ENCODE assay signal across 12 cellular contexts in the genomic region with DNA sequence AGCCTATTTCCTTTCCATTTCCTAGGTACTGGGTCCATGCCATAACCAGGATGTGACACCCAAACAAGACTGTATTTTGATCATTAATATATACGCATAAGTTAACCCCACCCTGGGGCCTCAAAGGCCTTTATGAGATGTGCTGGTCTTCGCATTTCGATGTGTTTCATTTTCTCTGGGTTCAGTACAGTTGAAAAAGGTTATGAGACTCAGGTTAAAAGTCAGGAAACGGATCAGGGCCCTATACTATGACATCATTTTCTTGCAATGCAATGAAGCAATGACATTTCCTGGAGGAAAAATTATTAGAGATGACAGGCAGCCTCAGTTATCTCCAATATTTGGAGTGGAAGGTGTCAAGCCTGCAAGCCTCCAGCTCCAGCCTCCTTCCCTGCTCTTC. TPM values are rescaled to one million over a fixed set of nuclear protein-coding genes. Genes with fewer than 3 reads are reported as not detected.
DNase-seq lines count a peak whose midpoint lies in the region; ATAC-seq and TF ChIP-seq lines count a peak whose summit lies in the region.
"Had no signal": no experiment of that assay in that cellular context is flagged by ENCODE, and none has a peak within 500 bp of the region (broad histone marks: within the 10 kb centered on the region; RNA-seq: fewer than 3 reads in every experiment).

No MANE protein-coding gene starts in this region.

- intact Hi-C loops in natural killer cell (cut with micrococcal nuclease), result no loop called here

- no peak overlapping the region for H2AFZ ChIP-seq in hepatocyte

- H3K4me1 ChIP-seq in hepatocyte (ENCODE audit: insufficient read depth), result peaks cover 19% of the 10 kb centered on the region

- DNase-seq in HCEC 1CT (peak; percentile 55), WTC11 (ENCODE audit: low spot score) (no peak), hepatocyte (ENCODE audit: low spot score) (no peak), natural killer cell (no peak), pons (ENCODE audit: low spot score) (no peak)
- DNase-seq in activated CD4-positive, alpha-beta T cell treated with anti-CD3 and anti-CD28 coated beads for 4 hours, result no peak
- no peak for DNase-seq in activated T-cell treated with anti-CD3 and anti-CD28 coated beads, Interleukin-2, amount 50 U/mL, for 72 hours
- DNase-seq: activated T-cell treated with anti-CD3 and anti-CD28 coated beads, Interleukin-2, amount 50 U/mL, for 24 hours had no signal

- no peak for ATAC-seq in WTC11
- no peak for ATAC-seq in natural killer cell
- ATAC-seq in activated T-cell treated with anti-CD3 and anti-CD28 coated beads, Interleukin-2, amount 50 U/mL, for 72 hours (replicated peaks in 1 of 2), result no peak

- POLR2A ChIA-PET in WTC11 (lab: Charles Lee), result no interaction called here

- H3K27me3 ChIP-seq in hepatocyte, result no peaks in the 10 kb centered on the region
- H3K27me3 ChIP-seq: MG63 had no signal

- peak overlapping the region; percentile 11 for H3K4me2 ChIP-seq in hepatocyte

- H3K4me1 Mint-ChIP-seq in WTC11, result peaks cover 47% of the 10 kb centered on the region
- peaks cover 0 to 9% of the 10 kb centered on the region in 2 donors for H3K4me1 Mint-ChIP-seq in natural killer cell
- peaks cover 18% of the 10 kb centered on the region for H3K4me1 Mint-ChIP-seq in activated T-cell treated with anti-CD3 and anti-CD28 coated beads, Interleukin-2, amount 50 U/mL, for 72 hours (ENCODE audit: low read depth)

- H3K27ac ChIP-seq in hepatocyte (peak overlapping the region; percentile 85), skin epidermis (peak overlapping the region in 13 of 21 experiments; percentile 4 to 63 (median 29))

- no peaks in the 10 kb centered on the region for H4K20me1 ChIP-seq in hepatocyte (ENCODE audit: insufficient read depth, poor library complexity, severe bottlenecking)

- H3K27me3 Mint-ChIP-seq in WTC11 (ENCODE audit: low read depth) (no peaks in the 10 kb centered on the region), natural killer cell (ENCODE audit: low read depth in 2 of 2) (peaks cover 0 to 4% of the 10 kb centered on the region in 2 donors)
- peaks cover 13% of the 10 kb centered on the region for H3K27me3 Mint-ChIP-seq in activated T-cell treated with anti-CD3 and anti-CD28 coated beads, Interleukin-2, amount 50 U/mL, for 72 hours (ENCODE audit: low read depth)

- H3K4me3 Mint-ChIP-seq in WTC11 (no peak overlapping the region), natural killer cell (no peak overlapping the region)
- no peak overlapping the region for H3K4me3 Mint-ChIP-seq in activated T-cell treated with anti-CD3 and anti-CD28 coated beads, Interleukin-2, amount 50 U/mL, for 72 hours
- H3K4me3 Mint-ChIP-seq: activated T-cell treated with anti-CD3 and anti-CD28 coated beads, Interleukin-2, amount 50 U/mL, for 24 hours had no signal

- 80% methylated on average over 4 of the region's 4 CpGs for WGBS in hepatocyte (ENCODE audit: low lambda C conversion rate, missing lambda C conversion rate)

- no peaks in the 10 kb centered on the region for H3K36me3 ChIP-seq in hepatocyte (replicated peaks; ENCODE audit: insufficient read depth, low read depth)
- H3K36me3 ChIP-seq: MG63 had no signal

- peak overlapping the region; percentile 81; the same call in 1 of the 2 replicates for H3K27ac Mint-ChIP-seq in WTC11
- H3K27ac Mint-ChIP-seq in natural killer cell, result no peak overlapping the region
- H3K27ac Mint-ChIP-seq in activated T-cell treated with anti-CD3 and anti-CD28 coated beads, Interleukin-2, amount 50 U/mL, for 72 hours, result no peak overlapping the region
- H3K27ac Mint-ChIP-seq: activated T-cell treated with anti-CD3 and anti-CD28 coated beads, Interleukin-2, amount 50 U/mL, for 24 hours had no signal

- no peaks in the 10 kb centered on the region for H3K79me2 ChIP-seq in hepatocyte

- TF ChIP-seq CTCF in WTC11 (IDR thresholded peaks at IDR 0.05), result no peak
- TF ChIP-seq CTCF in hepatocyte (IDR thresholded peaks at IDR 0.05; ENCODE audit: poor library complexity), result no peak
- TF ChIP-seq CTCF in natural killer cell (IDR thresholded peaks at IDR 0.05), result no peak

- H3K9me3 Mint-ChIP-seq in WTC11 (no peaks in the 10 kb centered on the region), natural killer cell (no peaks in the 10 kb centered on the region)
- no peaks in the 10 kb centered on the region for H3K9me3 Mint-ChIP-seq in activated T-cell treated with anti-CD3 and anti-CD28 coated beads, Interleukin-2, amount 50 U/mL, for 72 hours
- H3K9me3 Mint-ChIP-seq: activated T-cell treated with anti-CD3 and anti-CD28 coated beads, Interleukin-2, amount 50 U/mL, for 24 hours had no signal

- no peaks in the 10 kb centered on the region for H3K36me3 Mint-ChIP-seq in WTC11
- no peaks in the 10 kb centered on the region for H3K36me3 Mint-ChIP-seq in natural killer cell
- no peaks in the 10 kb centered on the region for H3K36me3 Mint-ChIP-seq in activated T-cell treated with anti-CD3 and anti-CD28 coated beads, Interleukin-2, amount 50 U/mL, for 72 hours (ENCODE audit: insufficient read depth in 2 of 2)

- H3K9me2 ChIP-seq in hepatocyte (replicated peaks; ENCODE audit: insufficient read depth), result no peaks in the 10 kb centered on the region

- H3K4me3 ChIP-seq in hepatocyte, result no peak overlapping the region
- no peak overlapping the region for H3K4me3 ChIP-seq in skin epidermis
- H3K4me3 ChIP-seq: MG63 had no signal

- H3K9me3 ChIP-seq in hepatocyte (ENCODE audit: low read depth), result no peaks in the 10 kb centered on the region
- H3K9me3 ChIP-seq: MG63 had no signal

- CTCF ChIA-PET in WTC11 (lab: Charles Lee), result no interaction called here

TF ChIP-seq in WTC11, 78 proteins besides CTCF, POLR2A, EP300 and RAD21:
- no peak for TF ChIP-seq FOXJ3 (CRISPR knock-in tag; IDR thresholded peaks at IDR 0.05; ENCODE audit: borderline replicate concordance)
- no peak for TF ChIP-seq ELF4 (CRISPR knock-in tag; IDR thresholded peaks at IDR 0.05; ENCODE audit: low read depth)
- TF ChIP-seq NR1H2 (CRISPR knock-in tag; IDR thresholded peaks at IDR 0.05), result no peak
- TF ChIP-seq ZNF232 (CRISPR knock-in tag; IDR thresholded peaks at IDR 0.05), result no peak
- TF ChIP-seq, protein P1, sequence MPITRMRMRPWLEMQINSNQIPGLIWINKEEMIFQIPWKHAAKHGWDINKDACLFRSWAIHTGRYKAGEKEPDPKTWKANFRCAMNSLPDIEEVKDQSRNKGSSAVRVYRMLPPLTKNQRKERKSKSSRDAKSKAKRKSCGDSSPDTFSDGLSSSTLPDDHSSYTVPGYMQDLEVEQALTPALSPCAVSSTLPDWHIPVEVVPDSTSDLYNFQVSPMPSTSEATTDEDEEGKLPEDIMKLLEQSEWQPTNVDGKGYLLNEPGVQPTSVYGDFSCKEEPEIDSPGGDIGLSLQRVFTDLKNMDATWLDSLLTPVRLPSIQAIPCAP (CRISPR knock-in tag; IDR thresholded peaks at IDR 0.05), result no peak
- TF ChIP-seq ATF1 (CRISPR knock-in tag; IDR thresholded peaks at IDR 0.05), result no peak
- TF ChIP-seq, protein P2, sequence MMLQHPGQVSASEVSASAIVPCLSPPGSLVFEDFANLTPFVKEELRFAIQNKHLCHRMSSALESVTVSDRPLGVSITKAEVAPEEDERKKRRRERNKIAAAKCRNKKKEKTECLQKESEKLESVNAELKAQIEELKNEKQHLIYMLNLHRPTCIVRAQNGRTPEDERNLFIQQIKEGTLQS (CRISPR knock-in tag; conservative IDR thresholded peaks at IDR 0.05), result no peak
- TF ChIP-seq NR2C2 (CRISPR knock-in tag; IDR thresholded peaks at IDR 0.05), result no peak
- no peak for TF ChIP-seq SP1 (CRISPR knock-in tag; conservative IDR thresholded peaks at IDR 0.05)
- TF ChIP-seq, protein P3, sequence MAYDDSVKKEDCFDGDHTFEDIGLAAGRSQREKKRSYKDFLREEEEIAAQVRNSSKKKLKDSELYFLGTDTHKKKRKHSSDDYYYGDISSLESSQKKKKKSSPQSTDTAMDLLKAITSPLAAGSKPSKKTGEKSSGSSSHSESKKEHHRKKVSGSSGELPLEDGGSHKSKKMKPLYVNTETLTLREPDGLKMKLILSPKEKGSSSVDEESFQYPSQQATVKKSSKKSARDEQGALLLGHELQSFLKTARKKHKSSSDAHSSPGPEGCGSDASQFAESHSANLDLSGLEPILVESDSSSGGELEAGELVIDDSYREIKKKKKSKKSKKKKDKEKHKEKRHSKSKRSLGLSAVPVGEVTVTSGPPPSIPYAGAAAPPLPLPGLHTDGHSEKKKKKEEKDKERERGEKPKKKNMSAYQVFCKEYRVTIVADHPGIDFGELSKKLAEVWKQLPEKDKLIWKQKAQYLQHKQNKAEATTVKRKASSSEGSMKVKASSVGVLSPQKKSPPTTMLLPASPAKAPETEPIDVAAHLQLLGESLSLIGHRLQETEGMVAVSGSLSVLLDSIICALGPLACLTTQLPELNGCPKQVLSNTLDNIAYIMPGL (CRISPR knock-in tag; IDR thresholded peaks at IDR 0.05), result no peak
- TF ChIP-seq RELA (CRISPR knock-in tag; IDR thresholded peaks at IDR 0.05; ENCODE audit: borderline replicate concordance), result no peak
- no peak for TF ChIP-seq SMAD4 (CRISPR knock-in tag; IDR thresholded peaks at IDR 0.05)
- no peak for TF ChIP-seq TEAD4 (CRISPR knock-in tag; IDR thresholded peaks at IDR 0.05)
- TF ChIP-seq, protein P4, sequence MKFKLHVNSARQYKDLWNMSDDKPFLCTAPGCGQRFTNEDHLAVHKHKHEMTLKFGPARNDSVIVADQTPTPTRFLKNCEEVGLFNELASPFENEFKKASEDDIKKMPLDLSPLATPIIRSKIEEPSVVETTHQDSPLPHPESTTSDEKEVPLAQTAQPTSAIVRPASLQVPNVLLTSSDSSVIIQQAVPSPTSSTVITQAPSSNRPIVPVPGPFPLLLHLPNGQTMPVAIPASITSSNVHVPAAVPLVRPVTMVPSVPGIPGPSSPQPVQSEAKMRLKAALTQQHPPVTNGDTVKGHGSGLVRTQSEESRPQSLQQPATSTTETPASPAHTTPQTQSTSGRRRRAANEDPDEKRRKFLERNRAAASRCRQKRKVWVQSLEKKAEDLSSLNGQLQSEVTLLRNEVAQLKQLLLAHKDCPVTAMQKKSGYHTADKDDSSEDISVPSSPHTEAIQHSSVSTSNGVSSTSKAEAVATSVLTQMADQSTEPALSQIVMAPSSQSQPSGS (CRISPR knock-in tag; IDR thresholded peaks at IDR 0.05; ENCODE audit: borderline replicate concordance, low read depth), result no peak
TF ChIP-seq in WTC11: peak in this region for 0.

RNA-seq across cellular contexts. Expression of a gene that starts 31.7 kb away (rescaled TPM):
- total RNA-seq in WTC11 (2021) (not detected in 3 replicates), hepatocyte (not detected in 2 replicates), natural killer cell (not detected)
- not detected in 2 replicates for polyA plus RNA-seq in hepatocyte
- not detected for total RNA-seq in activated T-cell treated with anti-CD3 and anti-CD28 coated beads, Interleukin-2, amount 50 U/mL, for 72 hours
- total RNA-seq: dermis microvascular lymphatic vessel endothelial cell, omental fat pad had no signal
